ENCODE assay signal across 1 cellular context in genomic region chr4:44186096-44186849, GRCh38.
TF ChIP-seq lines count a peak whose summit lies in the region.

No MANE protein-coding gene starts in this region.

TF ChIP-seq in H1, 55 proteins besides CTCF, POLR2A, EP300 and RAD21:
- no peak for TF ChIP-seq KDM5A (IDR thresholded peaks at IDR 0.05; ENCODE audit: low read length)
- no peak for TF ChIP-seq NANOG (IDR thresholded peaks at IDR 0.05; ENCODE audit: insufficient read depth, low read depth, low read length, poor library complexity, severe bottlenecking)
- no peak for TF ChIP-seq CREB1 (IDR thresholded peaks at IDR 0.05)
- TF ChIP-seq GTF2F1 (IDR thresholded peaks at IDR 0.05; ENCODE audit: borderline replicate concordance, low read depth, low read length): no peak
- peak; percentile 42; the same call in 1 of the 2 replicates for TF ChIP-seq JUND (IDR thresholded peaks at IDR 0.05; ENCODE audit: low read length)
